ENCODE assay signal across 2 cellular contexts in genomic region chr5:96427823-96428222, GRCh38.
TF ChIP-seq lines count a peak whose summit lies in the region.

No MANE protein-coding gene starts in this region.

TF ChIP-seq in Ishikawa, 13 proteins besides CTCF, POLR2A, EP300 and RAD21:
- TF ChIP-seq REST (IDR thresholded peaks at IDR 0.05; ENCODE audit: low read depth), result peak; percentile 81
- TF ChIP-seq EGR1 (IDR thresholded peaks at IDR 0.05), result no peak

TF ChIP-seq in K562, 482 proteins besides CTCF, POLR2A, EP300 and RAD21:
- TF ChIP-seq HLTF (IDR thresholded peaks at IDR 0.05), result no peak
- TF ChIP-seq LARP7 (IDR thresholded peaks at IDR 0.05), result no peak
- TF ChIP-seq EHMT2 (IDR thresholded peaks at IDR 0.05), result peak; percentile 49; the same call in 1 of the 2 replicates
- TF ChIP-seq ZNF561 (CRISPR knock-in tag; conservative IDR thresholded peaks at IDR 0.05), result no peak
